9 cellular contexts compared by ENCODE assay signal in genomic region chr3:12797124-12797891, GRCh38. TPM values are rescaled to one million over a fixed set of nuclear protein-coding genes. Genes with fewer than 3 reads are reported as not detected.
DNase-seq lines count a peak whose midpoint lies in the region; ATAC-seq and TF ChIP-seq lines count a peak whose summit lies in the region.
"Had no signal": no experiment of that assay in that cellular context is flagged by ENCODE, and none has a peak within 500 bp of the region (broad histone marks: within the 10 kb centered on the region; RNA-seq: fewer than 3 reads in every experiment).

No MANE protein-coding gene starts in this region.

- TF ChIP-seq POLR2A in upper lobe of left lung (IDR thresholded peaks at IDR 0.05), result no peak

- no peak overlapping the region for H3K4ac ChIP-seq in mesendoderm (ENCODE audit: low read depth, low read length)

- peaks cover 8% of the 10 kb centered on the region for H3K4me1 Mint-ChIP-seq in activated T-cell treated with anti-CD3 and anti-CD28 coated beads, Interleukin-2, amount 50 U/mL, for 72 hours (ENCODE audit: low read depth)
- peaks cover 7% of the 10 kb centered on the region for H3K4me1 Mint-ChIP-seq in central memory CD8-positive, alpha-beta T cell

- no peak overlapping the region for H3K56ac ChIP-seq in mesendoderm (ENCODE audit: low read length)

- H3K27ac Mint-ChIP-seq in activated T-cell treated with anti-CD3 and anti-CD28 coated beads, Interleukin-2, amount 50 U/mL, for 72 hours, result no peak overlapping the region
- no peak overlapping the region for H3K27ac Mint-ChIP-seq in central memory CD8-positive, alpha-beta T cell (ENCODE audit: low read depth)

- H2BK5ac ChIP-seq in mesendoderm (ENCODE audit: low read length), result no peak overlapping the region

- H3K36me3 ChIP-seq in mesendoderm (ENCODE audit: control insufficient read depth, insufficient read depth, low read length), result no peaks in the 10 kb centered on the region
- no peaks in the 10 kb centered on the region for H3K36me3 ChIP-seq in upper lobe of left lung
- H3K36me3 ChIP-seq in MG63, result no peaks in the 10 kb centered on the region

- WGBS in mesendoderm (ENCODE audit: extremely low coverage, insufficient coverage, low lambda C conversion rate), result no CpG with 5 or more reads among the region's 17 CpGs
- 60 to 69% methylated on average over 13 to 15 of the region's 17 CpGs for WGBS in upper lobe of left lung, 2 donors

- TF ChIP-seq EP300 in upper lobe of left lung (IDR thresholded peaks at IDR 0.05), result no peak

- no peak for DNase-seq in activated T-cell treated with anti-CD3 and anti-CD28 coated beads, Interleukin-2, amount 50 U/mL, for 72 hours
- no peak for DNase-seq in activated T-cell treated with anti-CD3 and anti-CD28 coated beads, Interleukin-2, amount 50 U/mL, for 48 hours
- no peak for DNase-seq in central memory CD8-positive, alpha-beta T cell (ENCODE audit: low spot score in 2 of 2)
- no peak for DNase-seq in mesendoderm
- no peak for DNase-seq in upper lobe of left lung
- no peak for DNase-seq in MG63

- H4K5ac ChIP-seq in mesendoderm (ENCODE audit: low read length), result no peak overlapping the region

- no peak overlapping the region for H3K4me2 ChIP-seq in mesendoderm (ENCODE audit: low read length)

- H2AK5ac ChIP-seq in mesendoderm (ENCODE audit: low read length), result no peak overlapping the region

- H3K27me3 Mint-ChIP-seq in activated T-cell treated with anti-CD3 and anti-CD28 coated beads, Interleukin-2, amount 50 U/mL, for 72 hours (ENCODE audit: low read depth), result no peaks in the 10 kb centered on the region
- peaks cover 32% of the 10 kb centered on the region for H3K27me3 Mint-ChIP-seq in central memory CD8-positive, alpha-beta T cell

- H3K18ac ChIP-seq in mesendoderm (ENCODE audit: low read length), result peak overlapping the region; percentile 53

- no peak overlapping the region for H2BK120ac ChIP-seq in mesendoderm (ENCODE audit: low read depth, low read length)

- H3K23ac ChIP-seq in mesendoderm (ENCODE audit: low read length), result no peak overlapping the region

- H3K27ac ChIP-seq in mesendoderm (ENCODE audit: low read depth, low read length), result no peak overlapping the region
- peak overlapping the region; percentile 63 to 87 (median 72) for H3K27ac ChIP-seq in upper lobe of left lung

- no peaks in the 10 kb centered on the region for H3K9me3 ChIP-seq in upper lobe of left lung
- no peaks in the 10 kb centered on the region for H3K9me3 ChIP-seq in MG63

- H3K4me1 ChIP-seq in mesendoderm (ENCODE audit: control insufficient read depth, low read depth, low read length) (no peaks in the 10 kb centered on the region), upper lobe of left lung (peaks cover 2 to 17% (median 7%) of the 10 kb centered on the region in 4 donors)

- H3K4me3 Mint-ChIP-seq in activated T-cell treated with anti-CD3 and anti-CD28 coated beads, Interleukin-2, amount 50 U/mL, for 72 hours, result peak overlapping the region; percentile 84 to 86
- peak overlapping the region; percentile 74 for H3K4me3 Mint-ChIP-seq in central memory CD8-positive, alpha-beta T cell

- no peaks in the 10 kb centered on the region for H3K79me2 ChIP-seq in mesendoderm (ENCODE audit: control insufficient read depth, insufficient read depth, low read length)

- H3K36me3 Mint-ChIP-seq in activated T-cell treated with anti-CD3 and anti-CD28 coated beads, Interleukin-2, amount 50 U/mL, for 72 hours (ENCODE audit: insufficient read depth in 2 of 2), result no peaks in the 10 kb centered on the region
- H3K36me3 Mint-ChIP-seq in central memory CD8-positive, alpha-beta T cell (ENCODE audit: insufficient read depth), result peaks cover 4% of the 10 kb centered on the region

- H3K9me3 Mint-ChIP-seq in activated T-cell treated with anti-CD3 and anti-CD28 coated beads, Interleukin-2, amount 50 U/mL, for 72 hours, result no peaks in the 10 kb centered on the region
- H3K9me3 Mint-ChIP-seq in central memory CD8-positive, alpha-beta T cell, result no peaks in the 10 kb centered on the region

- no peak overlapping the region for H4K8ac ChIP-seq in mesendoderm (ENCODE audit: low read depth, low read length)

- no peaks in the 10 kb centered on the region for H3K27me3 ChIP-seq in mesendoderm (ENCODE audit: insufficient read depth, low read length, poor library complexity)
- H3K27me3 ChIP-seq in upper lobe of left lung, result peaks cover 0 to 2% (median 0%) of the 10 kb centered on the region in 4 donors
- H3K27me3 ChIP-seq in MG63, result no peaks in the 10 kb centered on the region

- no peak overlapping the region for H2BK15ac ChIP-seq in mesendoderm (replicated peaks; ENCODE audit: low read depth)

- no peaks in the 10 kb centered on the region for H3K79me1 ChIP-seq in mesendoderm (ENCODE audit: low read length)

- H3K4me3 ChIP-seq in mesendoderm (ENCODE audit: low read length) (no peak overlapping the region), upper lobe of left lung (peak overlapping the region; percentile 32 to 68 (median 50)), MG63 (no peak overlapping the region)

- TF ChIP-seq CTCF in upper lobe of left lung (IDR thresholded peaks at IDR 0.05), result no peak

- no peak for ATAC-seq in activated T-cell treated with anti-CD3 and anti-CD28 coated beads, Interleukin-2, amount 50 U/mL, for 72 hours (replicated peaks in 1 of 2)
- ATAC-seq in central memory CD8-positive, alpha-beta T cell (replicated peaks; ENCODE audit: extremely low read depth, poor library complexity, severe bottlenecking), result no peak
- ATAC-seq in upper lobe of left lung (ENCODE audit: low FRiP score in 2 of 2) (no peak), HG03457 (IDR thresholded peaks at IDR 0.05; ENCODE audit: unreplicated experiment) (no peak), HG02571 (IDR thresholded peaks at IDR 0.05; ENCODE audit: unreplicated experiment) (no peak)

- no peak overlapping the region for H3K9ac ChIP-seq in mesendoderm (ENCODE audit: low read length)

RNA-seq across cellular contexts. Expression of gene CAND2, which starts 0.8 kb away (rescaled TPM):
- total RNA-seq in activated T-cell treated with anti-CD3 and anti-CD28 coated beads, Interleukin-2, amount 50 U/mL, for 72 hours, result 1 to 10 TPM; 1.2 to 1.8 TPM
- polyA plus RNA-seq in mesendoderm (2013, experiment 1 of 2), result 1.7 TPM
- polyA plus RNA-seq in mesendoderm (2013, experiment 2 of 2), result 1.4 TPM
- 1 to 10 TPM; 2.3 to 7.3 (median 5.0) TPM for total RNA-seq in upper lobe of left lung
- total RNA-seq in MG63 (2014; rRNA removed; shearing (Covaris generic); ENCODE audit: low replicate concordance), result 0.23 TPM in 1 of 2 replicates, not detected in the other

RNA-seq across cellular contexts. Expression of gene TMEM40, which starts 38.2 kb away (rescaled TPM):
- not detected for total RNA-seq in activated T-cell treated with anti-CD3 and anti-CD28 coated beads, Interleukin-2, amount 50 U/mL, for 72 hours
- 0.49 TPM for polyA plus RNA-seq in mesendoderm (2013, experiment 1 of 2)
- polyA plus RNA-seq in mesendoderm (2013, experiment 2 of 2), result 0.71 TPM
- total RNA-seq in upper lobe of left lung, result 1 to 10 TPM in 4 of 6 donors, under 1 TPM in 2; 0.30 to 5.3 (median 1.1) TPM
- total RNA-seq in MG63 (2014; rRNA removed; shearing (Covaris generic); ENCODE audit: low replicate concordance), result not detected in 2 replicates
- total RNA-seq: T-helper 2 cell treated with Interferon-gamma antibody and Interleukin-4, amounts not matched to agents 100 ng/mL and 5 ng/mL, for 36 hours had no signal

RNA-seq across cellular contexts. Expression of gene RPL32, which starts 44.1 kb away (rescaled TPM):
- total RNA-seq in activated T-cell treated with anti-CD3 and anti-CD28 coated beads, Interleukin-2, amount 50 U/mL, for 72 hours, result 1,000 to 10,000 TPM; 2,781 to 2,931 TPM
- polyA plus RNA-seq in mesendoderm (2013, experiment 1 of 2), result 1,879 TPM
- 1,970 TPM for polyA plus RNA-seq in mesendoderm (2013, experiment 2 of 2)
- total RNA-seq in upper lobe of left lung, result 1,000 to 10,000 TPM in 2 of 6 donors, 100 to 1,000 TPM in 4; 461 to 1,145 (median 921) TPM
- total RNA-seq in MG63 (2014; rRNA removed; shearing (Covaris generic); ENCODE audit: low replicate concordance), result 1,545 and 2,409 TPM in 2 replicates

Comparison
In these comparisons a context has a peak if more than half of its experiments do, and no peak if none do; other contexts are left out.
1. H3K4me3 ChIP-seq: peak in upper lobe of left lung (4 of 4); none in mesendoderm (single experiment) and MG63 (single experiment).